Comparison of ENCODE assay signal across 8 cellular contexts in genomic region chr14:37197421-37198272, GRCh38. TPM values are rescaled to one million over a fixed set of nuclear protein-coding genes. Genes with fewer than 3 reads are reported as not detected.
DNase-seq lines count a peak whose midpoint lies in the region; ATAC-seq and TF ChIP-seq lines count a peak whose summit lies in the region.

TSS of gene MIPOL1 (plus strand) at chr14:37197937. CDS start at chr14:37247889, 49,952 bp downstream.

- no peak for ATAC-seq in effector memory CD8-positive, alpha-beta T cell (replicated peaks)
- ATAC-seq in GM21381 (IDR thresholded peaks at IDR 0.05; ENCODE audit: unreplicated experiment) = no peak

- H3K36me3 Mint-ChIP-seq in effector memory CD8-positive, alpha-beta T cell (ENCODE audit: insufficient read depth) = no peaks in the 10 kb centered on the region

- peaks cover 0 to 2% of the 10 kb centered on the region in 2 donors for H3K4me1 Mint-ChIP-seq in effector memory CD8-positive, alpha-beta T cell (ENCODE audit: low read depth in 2 of 2)

- TF ChIP-seq RAD21 in liver (IDR thresholded peaks at IDR 0.05) = peak in 1 of 2 donors; percentile 40

- H3K9me3 Mint-ChIP-seq in effector memory CD8-positive, alpha-beta T cell = peaks cover 0 to 8% of the 10 kb centered on the region in 2 donors

- H3K27me3 Mint-ChIP-seq in effector memory CD8-positive, alpha-beta T cell = no peaks in the 10 kb centered on the region

- H3K27ac ChIP-seq in liver (ENCODE audit: low read depth in 1 of 2, low read length in 2 of 2) = peak within 1 kb of the TSS; percentile 61 to 77

- H3K4me3 ChIP-seq in endocrine pancreas (ENCODE audit: control insufficient read depth, insufficient read depth, low read length) (peak within 1 kb of the TSS; percentile 82), liver (ENCODE audit: low read depth in 1 of 3, low read length in 3 of 3) (peak within 1 kb of the TSS; percentile 57 to 84 (median 71))

- H3K27me3 ChIP-seq in endocrine pancreas (ENCODE audit: control insufficient read depth, insufficient read depth, low read length) (no peaks in the 10 kb centered on the region), liver (ENCODE audit: control insufficient read depth in 4 of 4, insufficient read depth in 4 of 4, low read length in 3 of 4) (no peaks in the 10 kb centered on the region)

- peak; percentile 76 for DNase-seq in DMS153 (lab: John Stamatoyannopoulos, UW)
- peak; percentile 75 for DNase-seq in NCI-H128 (lab: John Stamatoyannopoulos, UW; ENCODE audit: unreplicated experiment)
- DNase-seq in T1000 (lab: John Stamatoyannopoulos, UW) = peak; percentile 86
- DNase-seq in stimulated activated CD4-positive, alpha-beta T cell treated with anti-CD3 and anti-CD28 coated beads, Interleukin-4, amount 100 ng/mL, for 1 hour = peak; percentile 16
- DNase-seq in effector memory CD8-positive, alpha-beta T cell = no peak

- H3K9me3 ChIP-seq in endocrine pancreas (ENCODE audit: control insufficient read depth, low read length) (no peaks in the 10 kb centered on the region), liver (ENCODE audit: control insufficient read depth in 4 of 4, low read length in 3 of 4) (no peaks in the 10 kb centered on the region)

- no peak for TF ChIP-seq CTCF in liver (IDR thresholded peaks at IDR 0.05; ENCODE audit: low read depth, low read length, missing input control)

- 3% methylated on average over 70 of the region's 70 CpGs for WGBS in liver

- peak within 1 kb of the TSS; percentile 93 for H3K9ac ChIP-seq in endocrine pancreas (ENCODE audit: control insufficient read depth, insufficient read depth, low read length)
- peak within 1 kb of the TSS; percentile 51 to 55 for H3K9ac ChIP-seq in liver (ENCODE audit: low read depth in 1 of 2, low read length in 2 of 2)

- H3K4me1 ChIP-seq in endocrine pancreas (ENCODE audit: control insufficient read depth, insufficient read depth, low read length) (peaks cover 11% of the 10 kb centered on the region), liver (ENCODE audit: control insufficient read depth in 4 of 4, insufficient read depth in 4 of 4, low read length in 3 of 4) (peaks cover 1 to 5% (median 4%) of the 10 kb centered on the region in 4 donors)

- H3K36me3 ChIP-seq in endocrine pancreas (ENCODE audit: control insufficient read depth, insufficient read depth, low read length) = no peaks in the 10 kb centered on the region
- no peaks in the 10 kb centered on the region for H3K36me3 ChIP-seq in liver (ENCODE audit: control insufficient read depth in 4 of 4, insufficient read depth in 3 of 4, low read depth in 1 of 4, low read length in 3 of 4)

- no peak within 1 kb of the TSS for H3K27ac Mint-ChIP-seq in effector memory CD8-positive, alpha-beta T cell

- no peak within 1 kb of the TSS for H3K4me3 Mint-ChIP-seq in effector memory CD8-positive, alpha-beta T cell

TF ChIP-seq in liver, 16 proteins besides CTCF, POLR2A, EP300 and RAD21:
- TF ChIP-seq YY1 (IDR thresholded peaks at IDR 0.05) (peak; percentile 28), HNF4A (conservative IDR thresholded peaks at IDR 0.05) (peak in 1 of 2 donors; percentile 12), FOXA2 (IDR thresholded peaks at IDR 0.05) (no peak), GABPA (IDR thresholded peaks at IDR 0.05 in 1 of 2, conservative IDR thresholded peaks at IDR 0.05 in 1 of 2) (no peak), SP1 (IDR thresholded peaks at IDR 0.05) (no peak), FOXA1 (IDR thresholded peaks at IDR 0.05) (no peak), TAF1 (conservative IDR thresholded peaks at IDR 0.05) (peak; percentile 66), RXRA (IDR thresholded peaks at IDR 0.05) (peak; percentile 4 to 9), REST (IDR thresholded peaks at IDR 0.05) (no peak), JUND (IDR thresholded peaks at IDR 0.05) (no peak), MAX (IDR thresholded peaks at IDR 0.05) (no peak), ATF3 (IDR thresholded peaks at IDR 0.05) (no peak), NR2F2 (IDR thresholded peaks at IDR 0.05) (peak; percentile 43), HNF4G (IDR thresholded peaks at IDR 0.05) (no peak), ZBTB33 (IDR thresholded peaks at IDR 0.05) (no peak), EGR1 (IDR thresholded peaks at IDR 0.05; ENCODE audit: low read depth in 2 of 2) (no peak)

RNA-seq across cellular contexts. Expression of gene MIPOL1, which starts in this region (rescaled TPM):
- 1 to 10 TPM; 2.1 to 6.6 TPM for total RNA-seq in liver
- 1 to 10 TPM in 1 of 2 donors, under 1 TPM in 1; 0.51 to 1.7 TPM for polyA plus RNA-seq in liver

Comparison
In these comparisons a context has a peak if more than half of its experiments do, and no peak if none do; other contexts are left out.
1. DNase-seq: peak in DMS153 (single experiment), NCI-H128 (single experiment), T1000 (single experiment) and stimulated activated CD4-positive, alpha-beta T cell treated with anti-CD3 and anti-CD28 coated beads, Interleukin-4, amount 100 ng/mL, for 1 hour (single experiment); none in effector memory CD8-positive, alpha-beta T cell (0 of 3).